9 cellular contexts compared by ENCODE assay signal in genomic region chr10:96789571-96790108, GRCh38. TPM values are rescaled to one million over a fixed set of nuclear protein-coding genes. Genes with fewer than 3 reads are reported as not detected.
DNase-seq lines count a peak whose midpoint lies in the region; ATAC-seq lines count a peak whose summit lies in the region.
"Had no signal": no experiment of that assay in that cellular context is flagged by ENCODE, and none has a peak within 500 bp of the region (broad histone marks: within the 10 kb centered on the region; RNA-seq: fewer than 3 reads in every experiment).

No MANE protein-coding gene starts in this region.

- peak; percentile 23 for ATAC-seq in activated CD8-positive, alpha-beta memory T cell treated with anti-CD3 and anti-CD28 coated beads, Interleukin-2, amount 10 ng/mL, durations not matched to agents 7 days and 5 days
- peak; percentile 61 for ATAC-seq in HG03025 (IDR thresholded peaks at IDR 0.05; ENCODE audit: low FRiP score, unreplicated experiment)
- peak; percentile 99 for ATAC-seq in stimulated activated memory B cell treated with anti-CD40 and anti-IgM and Interleukin-4, amounts not matched to agents 10 μg/mL and 1 μg/mL and 100 μg/mL, for 72 hours
- ATAC-seq in GM21528 (IDR thresholded peaks at IDR 0.05; ENCODE audit: low FRiP score, unreplicated experiment) = no peak

- CTCF ChIA-PET in activated CD8-positive, alpha-beta memory T cell treated with anti-CD3 and anti-CD28 coated beads, Interleukin-2, amount 10 ng/mL, durations not matched to agents 7 days and 5 days (lab: Charles Lee) = no interaction called here

- no peaks in the 10 kb centered on the region for H3K36me3 Mint-ChIP-seq in activated CD8-positive, alpha-beta memory T cell treated with anti-CD3 and anti-CD28 coated beads, Interleukin-2, amount 10 ng/mL, durations not matched to agents 7 days and 5 days
- H3K36me3 Mint-ChIP-seq in stimulated activated memory B cell treated with anti-CD40 and anti-IgM and Interleukin-4, amounts not matched to agents 10 μg/mL and 1 μg/mL and 100 μg/mL, for 72 hours = no peaks in the 10 kb centered on the region

- H3K4me1 Mint-ChIP-seq in activated CD8-positive, alpha-beta memory T cell treated with anti-CD3 and anti-CD28 coated beads, Interleukin-2, amount 10 ng/mL, durations not matched to agents 7 days and 5 days = no peaks in the 10 kb centered on the region
- H3K4me1 Mint-ChIP-seq in stimulated activated memory B cell treated with anti-CD40 and anti-IgM and Interleukin-4, amounts not matched to agents 10 μg/mL and 1 μg/mL and 100 μg/mL, for 72 hours = peaks cover 14% of the 10 kb centered on the region

- no peaks in the 10 kb centered on the region for H3K9me3 Mint-ChIP-seq in activated CD8-positive, alpha-beta memory T cell treated with anti-CD3 and anti-CD28 coated beads, Interleukin-2, amount 10 ng/mL, durations not matched to agents 7 days and 5 days (ENCODE audit: low read depth)
- H3K9me3 Mint-ChIP-seq in stimulated activated memory B cell treated with anti-CD40 and anti-IgM and Interleukin-4, amounts not matched to agents 10 μg/mL and 1 μg/mL and 100 μg/mL, for 72 hours = no peaks in the 10 kb centered on the region
- H3K9me3 Mint-ChIP-seq: dendritic cell treated with granulocyte-macrophage colony-stimulating factor and Interleukin-4, amounts not matched to agents 40 ng/mL and 50 ng/mL, for 4 days had no signal

- no peak overlapping the region for H3K27ac Mint-ChIP-seq in activated CD8-positive, alpha-beta memory T cell treated with anti-CD3 and anti-CD28 coated beads, Interleukin-2, amount 10 ng/mL, durations not matched to agents 7 days and 5 days
- peak overlapping the region; percentile 67 for H3K27ac Mint-ChIP-seq in stimulated activated memory B cell treated with anti-CD40 and anti-IgM and Interleukin-4, amounts not matched to agents 10 μg/mL and 1 μg/mL and 100 μg/mL, for 72 hours
- H3K27ac Mint-ChIP-seq: dendritic cell treated with granulocyte-macrophage colony-stimulating factor and Interleukin-4, amounts not matched to agents 40 ng/mL and 50 ng/mL, for 4 days had no signal

- peaks cover 34% of the 10 kb centered on the region for H3K27me3 Mint-ChIP-seq in activated CD8-positive, alpha-beta memory T cell treated with anti-CD3 and anti-CD28 coated beads, Interleukin-2, amount 10 ng/mL, durations not matched to agents 7 days and 5 days
- no peaks in the 10 kb centered on the region for H3K27me3 Mint-ChIP-seq in stimulated activated memory B cell treated with anti-CD40 and anti-IgM and Interleukin-4, amounts not matched to agents 10 μg/mL and 1 μg/mL and 100 μg/mL, for 72 hours

- no peak for DNase-seq in activated CD8-positive, alpha-beta memory T cell treated with anti-CD3 and anti-CD28 coated beads, Interleukin-2, amount 10 ng/mL, durations not matched to agents 7 days and 5 days
- DNase-seq in activated CD8-positive, alpha-beta memory T cell treated with anti-CD3 and anti-CD28 coated beads, Interleukin-2, amount 50 U/mL, for 48 hours = no peak
- DNase-seq in SKM-1 treated with dmso at 0.1 percent for 144 hours (lab: John Stamatoyannopoulos, UW; ENCODE audit: unreplicated experiment) = peak; percentile 12
- DNase-seq in cerebellar cortex (ENCODE audit: low spot score) = no peak
- DNase-seq in amniotic stem cell (lab: John Stamatoyannopoulos, UW) = no peak

- H3K4me3 Mint-ChIP-seq in activated CD8-positive, alpha-beta memory T cell treated with anti-CD3 and anti-CD28 coated beads, Interleukin-2, amount 10 ng/mL, durations not matched to agents 7 days and 5 days = no peak overlapping the region
- peak overlapping the region; percentile 4 for H3K4me3 Mint-ChIP-seq in stimulated activated memory B cell treated with anti-CD40 and anti-IgM and Interleukin-4, amounts not matched to agents 10 μg/mL and 1 μg/mL and 100 μg/mL, for 72 hours
- H3K4me3 Mint-ChIP-seq: dendritic cell treated with granulocyte-macrophage colony-stimulating factor and Interleukin-4, amounts not matched to agents 40 ng/mL and 50 ng/mL, for 4 days had no signal

RNA-seq across cellular contexts. Expression of gene LCOR, which starts 42.5 kb away (rescaled TPM):
- 10 to 100 TPM; 27.8 to 34.0 TPM for total RNA-seq in activated CD8-positive, alpha-beta memory T cell treated with anti-CD3 and anti-CD28 coated beads, Interleukin-2, amount 10 ng/mL, durations not matched to agents 7 days and 5 days
